1 cellular context compared by ENCODE assay signal in the genomic region with DNA sequence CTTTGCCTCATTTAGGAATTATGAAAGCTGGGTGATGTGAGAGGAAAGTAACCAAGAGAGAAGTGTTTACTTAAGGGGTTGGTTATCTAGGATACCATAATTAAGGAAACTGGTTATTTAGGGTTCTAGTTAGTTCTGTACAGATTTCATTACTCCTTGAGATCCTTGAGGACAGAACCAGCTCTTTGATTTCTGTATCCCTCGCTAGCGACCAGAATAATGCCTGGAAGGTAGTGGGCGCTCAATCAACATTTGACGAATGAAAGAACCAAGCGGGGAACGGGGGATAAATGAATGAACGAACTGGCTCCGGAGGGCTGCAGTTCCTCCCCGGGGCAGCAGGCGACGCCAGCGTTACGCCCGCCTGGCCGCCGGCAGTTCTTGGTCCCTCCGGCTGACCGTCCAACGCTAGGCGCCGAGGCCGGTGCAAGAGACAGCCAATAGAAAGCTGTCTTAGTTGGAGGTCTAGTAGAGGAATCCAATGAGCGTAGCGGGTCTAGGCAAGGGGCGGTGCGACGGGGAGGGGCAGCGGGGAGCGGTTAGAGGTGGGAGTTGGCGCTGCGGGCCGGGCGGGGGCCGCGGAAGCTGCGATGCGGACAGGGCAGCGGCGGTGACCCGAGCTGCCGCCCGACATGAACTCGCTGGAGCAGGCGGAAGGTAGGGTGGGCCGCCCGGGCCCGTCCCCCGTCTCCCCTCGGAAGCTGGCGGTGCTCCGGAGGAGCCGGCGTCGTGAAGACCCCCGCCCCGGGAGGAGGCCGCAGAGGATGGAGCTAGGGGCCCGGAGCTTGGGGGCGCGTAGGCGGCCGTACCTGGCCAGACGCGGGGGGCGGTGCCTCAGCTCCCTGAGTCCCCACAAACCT.
TF ChIP-seq lines count a peak whose summit lies in the region.

A gene with protein sequence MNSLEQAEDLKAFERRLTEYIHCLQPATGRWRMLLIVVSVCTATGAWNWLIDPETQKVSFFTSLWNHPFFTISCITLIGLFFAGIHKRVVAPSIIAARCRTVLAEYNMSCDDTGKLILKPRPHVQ (plus strand): TSS at position 542 of the 860 bp plus-strand sequence. CDS start 91 bp downstream, at position 633.

TF ChIP-seq in HepG2, 621 proteins besides CTCF, POLR2A, EP300 and RAD21 (continued from another document and continues in another):
- TF ChIP-seq DDIT3 (CRISPR knock-in tag; IDR thresholded peaks at IDR 0.05) (no peak), NFE2 (CRISPR knock-in tag; IDR thresholded peaks at IDR 0.05) (no peak), THRA (CRISPR knock-in tag; IDR thresholded peaks at IDR 0.05; ENCODE audit: borderline replicate concordance) (peak; percentile 40; the same call in 1 of the 2 replicates), ZNF281 (CRISPR knock-in tag; IDR thresholded peaks at IDR 0.05; ENCODE audit: borderline replicate concordance) (no peak), ATM (IDR thresholded peaks at IDR 0.05; ENCODE audit: borderline replicate concordance) (no peak), ZNF788 (CRISPR knock-in tag; IDR thresholded peaks at IDR 0.05; ENCODE audit: borderline replicate concordance) (peak; percentile 94), ZNF747 (CRISPR knock-in tag; IDR thresholded peaks at IDR 0.05; ENCODE audit: borderline replicate concordance) (peak; percentile 85; the same call in 1 of the 2 replicates), DNMT3B (CRISPR knock-in tag; conservative IDR thresholded peaks at IDR 0.05) (no peak), SNRNP70 (IDR thresholded peaks at IDR 0.05; ENCODE audit: low read depth, low read length) (no peak), CBX1 (IDR thresholded peaks at IDR 0.05; ENCODE audit: low read depth) (peak; percentile 91), ZNF749 (CRISPR knock-in tag; IDR thresholded peaks at IDR 0.05; ENCODE audit: borderline replicate concordance) (no peak), FOXK1 (CRISPR knock-in tag; IDR thresholded peaks at IDR 0.05; ENCODE audit: borderline replicate concordance, low read depth) (peak; percentile 85; the same call in 1 of the 2 replicates), ZNF329 (CRISPR knock-in tag; IDR thresholded peaks at IDR 0.05; ENCODE audit: low read depth) (peak; percentile 53; the same call in 1 of the 2 replicates), KDM4B (CRISPR knock-in tag; IDR thresholded peaks at IDR 0.05) (peak; percentile 68; the same call in 1 of the 2 replicates), NBN (conservative IDR thresholded peaks at IDR 0.05) (no peak), ZBTB37 (CRISPR knock-in tag; IDR thresholded peaks at IDR 0.05) (no peak), HMG20B (CRISPR knock-in tag; conservative IDR thresholded peaks at IDR 0.05) (0 out of 2 replicates have a peak, but pooled peaks have one; percentile 37), SIX1 (CRISPR knock-in tag; IDR thresholded peaks at IDR 0.05; ENCODE audit: borderline replicate concordance) (no peak), RNF219 (CRISPR knock-in tag; IDR thresholded peaks at IDR 0.05) (no peak), PRDM10 (CRISPR knock-in tag; IDR thresholded peaks at IDR 0.05; ENCODE audit: low read depth) (no peak), ZNF282 (IDR thresholded peaks at IDR 0.05; ENCODE audit: partially characterized antibody) (no peak), CEBPB (IDR thresholded peaks at IDR 0.05; ENCODE audit: borderline replicate concordance, low read depth, low read length) (no peak), ZZZ3 (CRISPR knock-in tag; IDR thresholded peaks at IDR 0.05; ENCODE audit: borderline replicate concordance) (peak; percentile 88; the same call in 1 of the 2 replicates), ZNF570 (CRISPR knock-in tag; IDR thresholded peaks at IDR 0.05; ENCODE audit: borderline replicate concordance) (no peak), ZNF260 (CRISPR knock-in tag; IDR thresholded peaks at IDR 0.05; ENCODE audit: borderline replicate concordance, low read depth) (no peak), ZFP62 (CRISPR knock-in tag; IDR thresholded peaks at IDR 0.05) (no peak), MIXL1 (CRISPR knock-in tag; IDR thresholded peaks at IDR 0.05) (peak; percentile 88), RAD51 (IDR thresholded peaks at IDR 0.05; ENCODE audit: borderline replicate concordance) (no peak), ASH2L (IDR thresholded peaks at IDR 0.05; ENCODE audit: insufficient read length, low read depth, low read length) (peak; percentile 94), ZNF510 (CRISPR knock-in tag; IDR thresholded peaks at IDR 0.05; ENCODE audit: low read depth) (0 out of 2 replicates have a peak, but pooled peaks have one; percentile 66)
- TF ChIP-seq, protein P1, sequence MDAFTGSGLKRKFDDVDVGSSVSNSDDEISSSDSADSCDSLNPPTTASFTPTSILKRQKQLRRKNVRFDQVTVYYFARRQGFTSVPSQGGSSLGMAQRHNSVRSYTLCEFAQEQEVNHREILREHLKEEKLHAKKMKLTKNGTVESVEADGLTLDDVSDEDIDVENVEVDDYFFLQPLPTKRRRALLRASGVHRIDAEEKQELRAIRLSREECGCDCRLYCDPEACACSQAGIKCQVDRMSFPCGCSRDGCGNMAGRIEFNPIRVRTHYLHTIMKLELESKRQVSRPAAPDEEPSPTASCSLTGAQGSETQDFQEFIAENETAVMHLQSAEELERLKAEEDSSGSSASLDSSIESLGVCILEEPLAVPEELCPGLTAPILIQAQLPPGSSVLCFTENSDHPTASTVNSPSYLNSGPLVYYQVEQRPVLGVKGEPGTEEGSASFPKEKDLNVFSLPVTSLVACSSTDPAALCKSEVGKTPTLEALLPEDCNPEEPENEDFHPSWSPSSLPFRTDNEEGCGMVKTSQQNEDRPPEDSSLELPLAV (CRISPR knock-in tag; conservative IDR thresholded peaks at IDR 0.05; ENCODE audit: low read depth) = no peak
- TF ChIP-seq, protein P2, sequence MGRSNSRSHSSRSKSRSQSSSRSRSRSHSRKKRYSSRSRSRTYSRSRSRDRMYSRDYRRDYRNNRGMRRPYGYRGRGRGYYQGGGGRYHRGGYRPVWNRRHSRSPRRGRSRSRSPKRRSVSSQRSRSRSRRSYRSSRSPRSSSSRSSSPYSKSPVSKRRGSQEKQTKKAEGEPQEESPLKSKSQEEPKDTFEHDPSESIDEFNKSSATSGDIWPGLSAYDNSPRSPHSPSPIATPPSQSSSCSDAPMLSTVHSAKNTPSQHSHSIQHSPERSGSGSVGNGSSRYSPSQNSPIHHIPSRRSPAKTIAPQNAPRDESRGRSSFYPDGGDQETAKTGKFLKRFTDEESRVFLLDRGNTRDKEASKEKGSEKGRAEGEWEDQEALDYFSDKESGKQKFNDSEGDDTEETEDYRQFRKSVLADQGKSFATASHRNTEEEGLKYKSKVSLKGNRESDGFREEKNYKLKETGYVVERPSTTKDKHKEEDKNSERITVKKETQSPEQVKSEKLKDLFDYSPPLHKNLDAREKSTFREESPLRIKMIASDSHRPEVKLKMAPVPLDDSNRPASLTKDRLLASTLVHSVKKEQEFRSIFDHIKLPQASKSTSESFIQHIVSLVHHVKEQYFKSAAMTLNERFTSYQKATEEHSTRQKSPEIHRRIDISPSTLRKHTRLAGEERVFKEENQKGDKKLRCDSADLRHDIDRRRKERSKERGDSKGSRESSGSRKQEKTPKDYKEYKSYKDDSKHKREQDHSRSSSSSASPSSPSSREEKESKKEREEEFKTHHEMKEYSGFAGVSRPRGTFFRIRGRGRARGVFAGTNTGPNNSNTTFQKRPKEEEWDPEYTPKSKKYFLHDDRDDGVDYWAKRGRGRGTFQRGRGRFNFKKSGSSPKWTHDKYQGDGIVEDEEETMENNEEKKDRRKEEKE (IDR thresholded peaks at IDR 0.05) = no peak
- TF ChIP-seq, protein P3, sequence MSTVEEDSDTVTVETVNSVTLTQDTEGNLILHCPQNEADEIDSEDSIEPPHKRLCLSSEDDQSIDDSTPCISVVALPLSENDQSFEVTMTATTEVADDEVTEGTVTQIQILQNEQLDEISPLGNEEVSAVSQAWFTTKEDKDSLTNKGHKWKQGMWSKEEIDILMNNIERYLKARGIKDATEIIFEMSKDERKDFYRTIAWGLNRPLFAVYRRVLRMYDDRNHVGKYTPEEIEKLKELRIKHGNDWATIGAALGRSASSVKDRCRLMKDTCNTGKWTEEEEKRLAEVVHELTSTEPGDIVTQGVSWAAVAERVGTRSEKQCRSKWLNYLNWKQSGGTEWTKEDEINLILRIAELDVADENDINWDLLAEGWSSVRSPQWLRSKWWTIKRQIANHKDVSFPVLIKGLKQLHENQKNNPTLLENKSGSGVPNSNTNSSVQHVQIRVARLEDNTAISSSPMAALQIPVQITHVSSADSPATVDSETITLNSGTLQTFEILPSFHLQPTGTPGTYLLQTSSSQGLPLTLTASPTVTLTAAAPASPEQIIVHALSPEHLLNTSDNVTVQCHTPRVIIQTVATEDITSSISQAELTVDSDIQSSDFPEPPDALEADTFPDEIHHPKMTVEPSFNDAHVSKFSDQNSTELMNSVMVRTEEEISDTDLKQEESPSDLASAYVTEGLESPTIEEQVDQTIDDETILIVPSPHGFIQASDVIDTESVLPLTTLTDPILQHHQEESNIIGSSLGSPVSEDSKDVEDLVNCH (CRISPR knock-in tag; IDR thresholded peaks at IDR 0.05) = no peak
